In genomic region chr2:238644095-238645081, GRCh38 we compare ENCODE assay signal across 9 cellular contexts.
DNase-seq lines count a peak whose midpoint lies in the region; ATAC-seq and TF ChIP-seq lines count a peak whose summit lies in the region.
"Had no signal": no experiment of that assay in that cellular context is flagged by ENCODE, and none has a peak within 500 bp of the region (broad histone marks: within the 10 kb centered on the region; RNA-seq: fewer than 3 reads in every experiment).

No MANE protein-coding gene starts in this region.

- TF ChIP-seq POLR2A in adrenal gland (IDR thresholded peaks at IDR 0.05), result peak in 1 of 2 donors; percentile 68

- intact Hi-C loops in activated CD8-positive, alpha-beta T cell treated with anti-CD3 and anti-CD28 coated beads for 36 hours (cut with micrococcal nuclease), result no loop called here
- intact Hi-C loops in adrenal gland (cut with DNase I) (no loop called here), tibial artery (cut with DNase I; ENCODE audit: low total_unique reads) (no loop called here)

- H3K4me1 Mint-ChIP-seq in activated CD8-positive, alpha-beta T cell treated with anti-CD3 and anti-CD28 coated beads for 36 hours (ENCODE audit: low read depth), result peaks cover 12% of the 10 kb centered on the region
- no peaks in the 10 kb centered on the region for H3K4me1 Mint-ChIP-seq in activated CD8-positive, alpha-beta T cell treated with anti-CD3 and anti-CD28 coated beads, Interleukin-2, amount 10 ng/mL, durations not matched to agents 7 days and 5 days (ENCODE audit: low read depth)
- H3K4me1 Mint-ChIP-seq: CD8-positive, alpha-beta memory T cell had no signal

- H3K36me3 ChIP-seq in adrenal gland (replicated peaks in 1 of 2), result no peaks in the 10 kb centered on the region
- H3K36me3 ChIP-seq in tibial artery, result no peaks in the 10 kb centered on the region

- no peaks in the 10 kb centered on the region for H3K27me3 ChIP-seq in adrenal gland
- no peaks in the 10 kb centered on the region for H3K27me3 ChIP-seq in tibial artery

- 42 to 53% (median 49%) methylated on average over 10 to 11 of the region's 11 CpGs for WGBS in adrenal gland, 4 donors

- H3K4me1 ChIP-seq in adrenal gland (replicated peaks in 1 of 2), result peaks cover 5 to 16% of the 10 kb centered on the region in 2 donors
- H3K4me1 ChIP-seq in tibial artery, result peaks cover 0 to 29% (median 2%) of the 10 kb centered on the region in 4 donors

- H3K27ac ChIP-seq in adrenal gland (peak overlapping the region in 4 of 5 donors; percentile 79 to 92 (median 87)), tibial artery (peak overlapping the region; percentile 6 to 28), caudate nucleus (ENCODE audit: low read depth, low read length) (no peak overlapping the region)

- POLR2A ChIA-PET in activated CD8-positive, alpha-beta T cell treated with anti-CD3 and anti-CD28 coated beads for 36 hours (lab: Charles Lee), result interaction anchor here (1.0 kb wide), 1 partner anchor 38 kb away, joined by 3 read pairs; no protein-coding TSS in a partner anchor
- POLR2A ChIA-PET in activated CD8-positive, alpha-beta T cell treated with anti-CD3 and anti-CD28 coated beads, Interleukin-2, amount 10 ng/mL, durations not matched to agents 7 days and 5 days (lab: Charles Lee), result no interaction called here

- no peaks in the 10 kb centered on the region for H3K36me3 Mint-ChIP-seq in activated CD8-positive, alpha-beta T cell treated with anti-CD3 and anti-CD28 coated beads for 36 hours (ENCODE audit: low read depth)
- no peaks in the 10 kb centered on the region for H3K36me3 Mint-ChIP-seq in activated CD8-positive, alpha-beta T cell treated with anti-CD3 and anti-CD28 coated beads, Interleukin-2, amount 10 ng/mL, durations not matched to agents 7 days and 5 days (ENCODE audit: low read depth)
- H3K36me3 Mint-ChIP-seq: CD8-positive, alpha-beta memory T cell had no signal

- ATAC-seq in activated CD8-positive, alpha-beta T cell treated with anti-CD3 and anti-CD28 coated beads for 36 hours, result peak; percentile 91
- ATAC-seq in activated CD8-positive, alpha-beta T cell treated with anti-CD3 and anti-CD28 coated beads, Interleukin-2, amount 10 ng/mL, durations not matched to agents 7 days and 5 days, result no peak

- no peaks in the 10 kb centered on the region for H3K9me3 ChIP-seq in adrenal gland (replicated peaks in 1 of 3)
- no peaks in the 10 kb centered on the region for H3K9me3 ChIP-seq in tibial artery

- no peak overlapping the region for H3K4me3 Mint-ChIP-seq in activated CD8-positive, alpha-beta T cell treated with anti-CD3 and anti-CD28 coated beads for 36 hours
- no peak overlapping the region for H3K4me3 Mint-ChIP-seq in activated CD8-positive, alpha-beta T cell treated with anti-CD3 and anti-CD28 coated beads, Interleukin-2, amount 10 ng/mL, durations not matched to agents 7 days and 5 days
- H3K4me3 Mint-ChIP-seq: CD8-positive, alpha-beta memory T cell had no signal

- H3K27me3 Mint-ChIP-seq in activated CD8-positive, alpha-beta T cell treated with anti-CD3 and anti-CD28 coated beads for 36 hours, result peaks cover 2% of the 10 kb centered on the region
- H3K27me3 Mint-ChIP-seq in activated CD8-positive, alpha-beta T cell treated with anti-CD3 and anti-CD28 coated beads, Interleukin-2, amount 10 ng/mL, durations not matched to agents 7 days and 5 days (ENCODE audit: low read depth), result peaks cover 8% of the 10 kb centered on the region

- H3K4me3 ChIP-seq in adrenal gland (no peak overlapping the region), tibial artery (no peak overlapping the region)

- CTCF ChIA-PET in activated CD8-positive, alpha-beta T cell treated with anti-CD3 and anti-CD28 coated beads for 36 hours (lab: Charles Lee), result no interaction called here
- CTCF ChIA-PET in activated CD8-positive, alpha-beta T cell treated with anti-CD3 and anti-CD28 coated beads, Interleukin-2, amount 10 ng/mL, durations not matched to agents 7 days and 5 days (lab: Charles Lee), result no interaction called here

- no peaks in the 10 kb centered on the region for H3K9me3 Mint-ChIP-seq in activated CD8-positive, alpha-beta T cell treated with anti-CD3 and anti-CD28 coated beads for 36 hours
- no peaks in the 10 kb centered on the region for H3K9me3 Mint-ChIP-seq in activated CD8-positive, alpha-beta T cell treated with anti-CD3 and anti-CD28 coated beads, Interleukin-2, amount 10 ng/mL, durations not matched to agents 7 days and 5 days (ENCODE audit: insufficient read depth)
- H3K9me3 Mint-ChIP-seq: CD8-positive, alpha-beta memory T cell had no signal

- TF ChIP-seq CTCF in activated CD8-positive, alpha-beta T cell treated with anti-CD3 and anti-CD28 coated beads for 36 hours (IDR thresholded peaks at IDR 0.05), result no peak
- TF ChIP-seq CTCF in adrenal gland (IDR thresholded peaks at IDR 0.05) (no peak), tibial artery (IDR thresholded peaks at IDR 0.05) (no peak)

- peak; percentile 49 for DNase-seq in activated CD8-positive, alpha-beta T cell treated with anti-CD3 and anti-CD28 coated beads for 36 hours
- no peak for DNase-seq in activated CD8-positive, alpha-beta T cell treated with anti-CD3 and anti-CD28 coated beads, Interleukin-2, amount 10 ng/mL, durations not matched to agents 7 days and 5 days
- DNase-seq in adrenal gland, result peak; percentile 65 to 85 (median 77)
- peak; percentile 2 for DNase-seq in kidney glomerular epithelial cell (lab: John Stamatoyannopoulos, UW)
- no peak for DNase-seq in tibial artery
- DNase-seq in NCI-H748 (lab: John Stamatoyannopoulos, UW; ENCODE audit: unreplicated experiment), result no peak
- DNase-seq in NCI-H2081 (lab: John Stamatoyannopoulos, UW), result no peak
- no peak for DNase-seq in caudate nucleus (lab: John Stamatoyannopoulos, UW)
- DNase-seq: CD8-positive, alpha-beta memory T cell had no signal

- H3K27ac Mint-ChIP-seq in activated CD8-positive, alpha-beta T cell treated with anti-CD3 and anti-CD28 coated beads for 36 hours, result peak overlapping the region; percentile 29
- H3K27ac Mint-ChIP-seq in activated CD8-positive, alpha-beta T cell treated with anti-CD3 and anti-CD28 coated beads, Interleukin-2, amount 10 ng/mL, durations not matched to agents 7 days and 5 days, result no peak overlapping the region
- H3K27ac Mint-ChIP-seq: CD8-positive, alpha-beta memory T cell had no signal

Comparison
In these comparisons a context has a peak if more than half of its experiments do, and no peak if none do; other contexts are left out.
1. DNase-seq: peak in activated CD8-positive, alpha-beta T cell treated with anti-CD3 and anti-CD28 coated beads for 36 hours (single experiment), adrenal gland (7 of 7) and kidney glomerular epithelial cell (single experiment); none in activated CD8-positive, alpha-beta T cell treated with anti-CD3 and anti-CD28 coated beads, Interleukin-2, amount 10 ng/mL, durations not matched to agents 7 days and 5 days (single experiment), tibial artery (0 of 2), NCI-H748 (single experiment), NCI-H2081 (0 of 2) and caudate nucleus (0 of 61).